In the genomic region with DNA sequence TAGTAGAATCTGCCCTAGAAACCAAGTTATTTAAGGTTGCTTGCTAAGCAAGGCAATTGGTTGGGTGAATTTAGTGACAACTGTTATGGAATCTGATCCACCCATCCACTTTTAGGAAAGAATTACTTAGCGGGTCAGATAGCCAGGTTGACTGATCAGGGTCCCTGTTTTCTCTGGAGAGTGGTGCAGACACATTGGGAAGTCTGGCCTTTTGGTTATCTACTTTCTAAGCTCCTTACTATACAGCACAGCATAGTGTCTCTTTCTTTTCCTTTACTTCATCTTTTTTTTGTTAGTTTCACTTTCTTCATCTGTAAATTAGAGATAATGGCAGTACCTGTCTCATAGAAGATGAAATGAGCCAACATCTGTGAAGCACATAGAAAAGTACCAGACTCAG, we compare ENCODE assay signal across 8 cellular contexts. TPM values are rescaled to one million over a fixed set of nuclear protein-coding genes. Genes with fewer than 3 reads are reported as not detected.
A peak's percentile ranks its signal among the peaks of the same experiment; 100 is the strongest.
DNase-seq lines count a peak whose midpoint lies in the region; ATAC-seq and TF ChIP-seq lines count a peak whose summit lies in the region.
"Had no signal": no experiment of that assay in that cellular context is flagged by ENCODE, and none has a peak within 500 bp of the region (broad histone marks: within the 10 kb centered on the region; RNA-seq: fewer than 3 reads in every experiment).

No MANE protein-coding gene starts in this region.

- H3K9me3 ChIP-seq in right atrium auricular region (no peaks in the 10 kb centered on the region), colonic mucosa (no peaks in the 10 kb centered on the region)

- peak overlapping the region; percentile 44 for H3K27ac Mint-ChIP-seq in activated T-helper 17 cell treated with anti-CD3 and anti-CD28 coated beads, Interleukin-2, amount 50 U/mL, for 72 hours
- H3K27ac Mint-ChIP-seq in stimulated activated memory B cell treated with anti-CD40 and anti-IgM and Interleukin-4, amounts not matched to agents 10 μg/mL and 1 μg/mL and 100 μg/mL, for 72 hours = peak overlapping the region; percentile 36

- no peaks in the 10 kb centered on the region for H3K27me3 Mint-ChIP-seq in activated T-helper 17 cell treated with anti-CD3 and anti-CD28 coated beads, Interleukin-2, amount 50 U/mL, for 72 hours
- H3K27me3 Mint-ChIP-seq in stimulated activated memory B cell treated with anti-CD40 and anti-IgM and Interleukin-4, amounts not matched to agents 10 μg/mL and 1 μg/mL and 100 μg/mL, for 72 hours = no peaks in the 10 kb centered on the region

- no peaks in the 10 kb centered on the region for H3K27me3 ChIP-seq in right atrium auricular region
- H3K27me3 ChIP-seq in colonic mucosa = no peaks in the 10 kb centered on the region

- peaks cover 5% of the 10 kb centered on the region for H3K36me3 ChIP-seq in right atrium auricular region
- no peaks in the 10 kb centered on the region for H3K36me3 ChIP-seq in colonic mucosa

- H3K27ac ChIP-seq in right atrium auricular region = peak overlapping the region; percentile 46 to 77
- no peak overlapping the region for H3K27ac ChIP-seq in colonic mucosa

- H3K4me3 Mint-ChIP-seq in activated T-helper 17 cell treated with anti-CD3 and anti-CD28 coated beads, Interleukin-2, amount 50 U/mL, for 72 hours = peak overlapping the region; percentile 74
- H3K4me3 Mint-ChIP-seq in stimulated activated memory B cell treated with anti-CD40 and anti-IgM and Interleukin-4, amounts not matched to agents 10 μg/mL and 1 μg/mL and 100 μg/mL, for 72 hours = no peak overlapping the region

- peak; percentile 35 for ATAC-seq in HG02885 (IDR thresholded peaks at IDR 0.05; ENCODE audit: poor library complexity, unreplicated experiment)
- ATAC-seq in activated T-helper 17 cell treated with anti-CD3 and anti-CD28 coated beads, Interleukin-2, amount 50 U/mL, for 72 hours (replicated peaks) = peak; percentile 56
- ATAC-seq in stimulated activated memory B cell treated with anti-CD40 and anti-IgM and Interleukin-4, amounts not matched to agents 10 μg/mL and 1 μg/mL and 100 μg/mL, for 72 hours = no peak

- H3K4me1 Mint-ChIP-seq in activated T-helper 17 cell treated with anti-CD3 and anti-CD28 coated beads, Interleukin-2, amount 50 U/mL, for 72 hours = peaks cover 45% of the 10 kb centered on the region
- peaks cover 49% of the 10 kb centered on the region for H3K4me1 Mint-ChIP-seq in stimulated activated memory B cell treated with anti-CD40 and anti-IgM and Interleukin-4, amounts not matched to agents 10 μg/mL and 1 μg/mL and 100 μg/mL, for 72 hours

- no peak overlapping the region for H3K4me3 ChIP-seq in right atrium auricular region
- H3K4me3 ChIP-seq in colonic mucosa = no peak overlapping the region

- intact Hi-C loops in colonic mucosa (cut with DNase I) = no loop called here

- H3K9me3 Mint-ChIP-seq in activated T-helper 17 cell treated with anti-CD3 and anti-CD28 coated beads, Interleukin-2, amount 50 U/mL, for 72 hours = no peaks in the 10 kb centered on the region
- no peaks in the 10 kb centered on the region for H3K9me3 Mint-ChIP-seq in stimulated activated memory B cell treated with anti-CD40 and anti-IgM and Interleukin-4, amounts not matched to agents 10 μg/mL and 1 μg/mL and 100 μg/mL, for 72 hours

- H3K36me3 Mint-ChIP-seq in activated T-helper 17 cell treated with anti-CD3 and anti-CD28 coated beads, Interleukin-2, amount 50 U/mL, for 72 hours (ENCODE audit: low read depth) = peaks cover 92% of the 10 kb centered on the region
- peaks cover 25% of the 10 kb centered on the region for H3K36me3 Mint-ChIP-seq in stimulated activated memory B cell treated with anti-CD40 and anti-IgM and Interleukin-4, amounts not matched to agents 10 μg/mL and 1 μg/mL and 100 μg/mL, for 72 hours

- H3K9ac ChIP-seq in colonic mucosa (ENCODE audit: low read depth in 2 of 2, low read length in 2 of 2) = no peak overlapping the region

- DNase-seq in right atrium auricular region (ENCODE audit: low spot score) = no peak
- DNase-seq in NCI-H187 treated with DMSO at 0.1 percent for 48 hours (lab: John Stamatoyannopoulos, UW) = no peak
- DNase-seq in colonic mucosa = no peak
- DNase-seq in NCI-H69 (lab: John Stamatoyannopoulos, UW) = no peak
- DNase-seq: stimulated activated CD4-positive, alpha-beta T cell treated with anti-CD3 and anti-CD28 coated beads, Interleukin-4, amount 100 ng/mL, for 24 hours had no signal

- H3K4me1 ChIP-seq in right atrium auricular region (peaks cover 0 to 50% of the 10 kb centered on the region in 2 donors), colonic mucosa (no peaks in the 10 kb centered on the region)

- no peak for TF ChIP-seq CTCF in right atrium auricular region (IDR thresholded peaks at IDR 0.05)
- TF ChIP-seq CTCF in colonic mucosa (IDR thresholded peaks at IDR 0.05) = no peak

RNA-seq across cellular contexts. Expression of gene HERC3, which starts 7.4 kb away (rescaled TPM):
- total RNA-seq in activated T-helper 17 cell treated with anti-CD3 and anti-CD28 coated beads, Interleukin-2, amount 50 U/mL, for 72 hours = 100 to 1,000 TPM in 1 of 2 donors, 10 to 100 TPM in 1; 31.6 to 159 TPM
- total RNA-seq in right atrium auricular region = 10 to 100 TPM; 27.4 to 36.2 TPM
- 10 to 100 TPM; 23.0 to 51.4 TPM for total RNA-seq in colonic mucosa
